ENCODE assay signal across 16 cellular contexts in genomic region chr11:108754901-108755625, GRCh38.
DNase-seq lines count a peak whose midpoint lies in the region; ATAC-seq, FAIRE-seq and TF ChIP-seq lines count a peak whose summit lies in the region.
"Had no signal": no experiment of that assay in that cellular context is flagged by ENCODE, and none has a peak within 500 bp of the region (broad histone marks: within the 10 kb centered on the region; RNA-seq: fewer than 3 reads in every experiment).

No MANE protein-coding gene starts in this region.

- TF ChIP-seq CTCF in cardiac fibroblast (IDR thresholded peaks at IDR 0.05; ENCODE audit: low read depth, low read length) (no peak), HepG2 (CRISPR knock-in tag; IDR thresholded peaks at IDR 0.05) (no peak), body of pancreas (IDR thresholded peaks at IDR 0.05) (no peak)

- CTCF ChIA-PET in HepG2 (lab: Yijun Ruan, JAX; ENCODE audit: low intra/inter-chr PET ratio, low total read pairs): no interaction called here

- H4K20me1 ChIP-seq in HepG2 (ENCODE audit: insufficient read depth, low read length): no peaks in the 10 kb centered on the region

- no peaks in the 10 kb centered on the region for H3K27me3 Mint-ChIP-seq in activated naive CD4-positive, alpha-beta T cell treated with anti-CD3 and anti-CD28 coated beads, Interleukin-2, amount 50 U/mL, for 24 hours
- H3K27me3 Mint-ChIP-seq: naive B cell had no signal

- intact Hi-C loops in HepG2 (cut with micrococcal nuclease; ENCODE audit: unreplicated experiment) (no loop called here), body of pancreas (cut with DNase I) (no loop called here)

- H3K4me1 ChIP-seq in HepG2 (ENCODE audit: insufficient read depth, low read length) (peaks cover 22% of the 10 kb centered on the region), urinary bladder (ENCODE audit: insufficient read depth) (no peaks in the 10 kb centered on the region), body of pancreas (peaks cover 11% of the 10 kb centered on the region)

- no peaks in the 10 kb centered on the region for H3K27me3 ChIP-seq in HepG2 (ENCODE audit: control insufficient read depth in 1 of 2, insufficient read depth in 2 of 2, low read length in 2 of 2)
- no peaks in the 10 kb centered on the region for H3K27me3 ChIP-seq in body of pancreas
- H3K27me3 ChIP-seq: transverse colon had no signal

- peaks cover 18% of the 10 kb centered on the region for H3K36me3 Mint-ChIP-seq in activated naive CD4-positive, alpha-beta T cell treated with anti-CD3 and anti-CD28 coated beads, Interleukin-2, amount 50 U/mL, for 24 hours

- no peak for DNase-seq in activated naive CD4-positive, alpha-beta T cell (lab: John Stamatoyannopoulos, UW)
- DNase-seq in cardiac fibroblast (ENCODE audit: low read depth in 2 of 2) (peak; percentile 48 to 65), HepG2 (ENCODE audit: low spot score) (no peak), AG20443 (ENCODE audit: low spot score) (no peak), NCI-H1436 treated with DMSO at 0.1 percent for 48 hours (lab: John Stamatoyannopoulos, UW) (no peak), body of pancreas (no peak)
- DNase-seq: activated T-cell treated with anti-CD3 and anti-CD28 coated beads for 4 hours, anterior cingulate cortex, islet precursor cell, naive B cell, NCI-H1092 treated with DMSO at 0.1 percent for 48 hours, NCI-H748 treated with DMSO at 0.1 percent for 48 hours, transverse colon had no signal

- no peak overlapping the region for H2AFZ ChIP-seq in HepG2 (ENCODE audit: low read length)

- H3K9me3 Mint-ChIP-seq in activated naive CD4-positive, alpha-beta T cell treated with anti-CD3 and anti-CD28 coated beads, Interleukin-2, amount 50 U/mL, for 24 hours: peaks cover 4% of the 10 kb centered on the region

- H3K4me3 Mint-ChIP-seq in activated naive CD4-positive, alpha-beta T cell treated with anti-CD3 and anti-CD28 coated beads, Interleukin-2, amount 50 U/mL, for 24 hours: no peak overlapping the region
- H3K4me3 Mint-ChIP-seq: naive B cell had no signal

- ATAC-seq in HepG2 (no peak), body of pancreas (no peak)

- POLR2A ChIA-PET in HepG2 (lab: Yijun Ruan, JAX): no interaction called here

- FAIRE-seq in HepG2 (lab: Jason Lieb, UNC): no peak
- FAIRE-seq: D721Med had no signal

- H3K4me1 Mint-ChIP-seq in activated naive CD4-positive, alpha-beta T cell treated with anti-CD3 and anti-CD28 coated beads, Interleukin-2, amount 50 U/mL, for 24 hours: peaks cover 60% of the 10 kb centered on the region

- peaks cover 5% of the 10 kb centered on the region for H3K79me2 ChIP-seq in HepG2 (ENCODE audit: insufficient read depth, low read length)

- H3K4me2 ChIP-seq in HepG2 (ENCODE audit: low read depth, low read length): no peak overlapping the region

- TF ChIP-seq EP300 in HepG2 (IDR thresholded peaks at IDR 0.05; ENCODE audit: low read depth in 2 of 2, low read length in 2 of 2) (no peak), HepG2 (CRISPR knock-in tag; IDR thresholded peaks at IDR 0.05; ENCODE audit: borderline replicate concordance) (no peak)

- H3K27ac Mint-ChIP-seq in activated naive CD4-positive, alpha-beta T cell treated with anti-CD3 and anti-CD28 coated beads, Interleukin-2, amount 50 U/mL, for 24 hours: peak overlapping the region; percentile 32

- no TSS peak for BruUV-seq in HepG2 (replicated peaks; lab: Mats Ljungman, UMichigan)

- H3K36me3 ChIP-seq in HepG2 (replicated peaks in 1 of 2; ENCODE audit: control insufficient read depth in 1 of 2, insufficient read depth in 2 of 2, low read length in 2 of 2) (no peaks in the 10 kb centered on the region), urinary bladder (ENCODE audit: insufficient read depth) (no peaks in the 10 kb centered on the region), body of pancreas (replicated peaks in 1 of 2; ENCODE audit: insufficient read depth in 1 of 2, low read depth in 2 of 2) (no peaks in the 10 kb centered on the region)
- H3K36me3 ChIP-seq: transverse colon had no signal

- no peak for TF ChIP-seq RAD21 in HepG2 (CRISPR knock-in tag; IDR thresholded peaks at IDR 0.05)

- WGBS in HepG2 (ENCODE audit: low lambda C conversion rate): 77% methylated on average over 2 of the region's 2 CpGs
- WGBS in urinary bladder: 21% methylated on average over 2 of the region's 2 CpGs
- WGBS in body of pancreas, 2 donors: 17 to 27% methylated on average over 2 of the region's 2 CpGs

- no peak overlapping the region for H3K9ac ChIP-seq in HepG2 (ENCODE audit: insufficient read depth, low read depth, low read length)

- in situ Hi-C loops in HepG2 (cut with HindIII; ENCODE audit: extremely low pct_ligation_motif_present, low pct_unique_long_range_greater_than_20kb): no loop called here

- H3K9me3 ChIP-seq in HepG2 (ENCODE audit: low read length) (no peaks in the 10 kb centered on the region), body of pancreas (no peaks in the 10 kb centered on the region)
- H3K9me3 ChIP-seq: transverse colon had no signal

- H3K4me3 ChIP-seq in cardiac fibroblast (replicated peaks in 1 of 2; ENCODE audit: low read depth in 2 of 2, low read length in 2 of 2) (no peak overlapping the region), HepG2 (replicated peaks in 1 of 3; ENCODE audit: insufficient read depth in 1 of 3, low read depth in 2 of 3, low read length in 3 of 3) (no peak overlapping the region), urinary bladder (ENCODE audit: low read depth, low read length) (no peak overlapping the region), body of pancreas (no peak overlapping the region)
- H3K4me3 ChIP-seq: transverse colon had no signal

- TF ChIP-seq POLR2A in HepG2 (IDR thresholded peaks at IDR 0.05; ENCODE audit: insufficient read depth in 1 of 2, low read depth in 2 of 2, low read length in 2 of 2) (no peak), body of pancreas (IDR thresholded peaks at IDR 0.05) (no peak)

- H3K27ac ChIP-seq in HepG2 (ENCODE audit: extremely low read length, insufficient read depth, low read length) (no peak overlapping the region), urinary bladder (ENCODE audit: low read depth) (peak overlapping the region; percentile 10), body of pancreas (no peak overlapping the region)

TF ChIP-seq in HepG2, 621 proteins besides CTCF, POLR2A, EP300 and RAD21 (continues in another document):
- 0 out of 2 replicates have a peak, but pooled peaks have one; percentile 38 for TF ChIP-seq GFI1 (CRISPR knock-in tag; IDR thresholded peaks at IDR 0.05; ENCODE audit: borderline replicate concordance)
- TF ChIP-seq HDAC2 (CRISPR knock-in tag; IDR thresholded peaks at IDR 0.05): no peak
- no peak for TF ChIP-seq CCAR2 (optimal IDR thresholded peaks at IDR 0.05; ENCODE audit: low read depth, low read length)
- TF ChIP-seq ZNF670 (CRISPR knock-in tag; IDR thresholded peaks at IDR 0.05; ENCODE audit: borderline replicate concordance): no peak
- TF ChIP-seq FOXP1 (IDR thresholded peaks at IDR 0.05): no peak
- no peak for TF ChIP-seq FOXP1 (CRISPR knock-in tag; IDR thresholded peaks at IDR 0.05)

Comparison
In these comparisons a context has a peak if more than half of its experiments do, and no peak if none do; other contexts are left out.
1. DNase-seq: peak in cardiac fibroblast (2 of 2); none in activated naive CD4-positive, alpha-beta T cell (0 of 4), HepG2 (single experiment), AG20443 (single experiment), NCI-H1436 treated with DMSO at 0.1 percent for 48 hours (single experiment) and body of pancreas (0 of 4).